ENCODE assay signal across 1 cellular context in genomic region chr20:45329497-45330319, GRCh38.
TF ChIP-seq lines count a peak whose summit lies in the region.

No MANE protein-coding gene starts in this region.

TF ChIP-seq in IMR-90, 13 proteins besides CTCF, POLR2A, EP300 and RAD21:
- TF ChIP-seq MAFK (IDR thresholded peaks at IDR 0.05; ENCODE audit: low read depth, low read length), result no peak
- TF ChIP-seq RCOR1 (IDR thresholded peaks at IDR 0.05; ENCODE audit: insufficient replicate concordance, low read length), result peak; percentile 22
TF ChIP-seq in IMR-90: peak in this region for 1.
